ENCODE assay signal across 1 cellular context in the genomic region with DNA sequence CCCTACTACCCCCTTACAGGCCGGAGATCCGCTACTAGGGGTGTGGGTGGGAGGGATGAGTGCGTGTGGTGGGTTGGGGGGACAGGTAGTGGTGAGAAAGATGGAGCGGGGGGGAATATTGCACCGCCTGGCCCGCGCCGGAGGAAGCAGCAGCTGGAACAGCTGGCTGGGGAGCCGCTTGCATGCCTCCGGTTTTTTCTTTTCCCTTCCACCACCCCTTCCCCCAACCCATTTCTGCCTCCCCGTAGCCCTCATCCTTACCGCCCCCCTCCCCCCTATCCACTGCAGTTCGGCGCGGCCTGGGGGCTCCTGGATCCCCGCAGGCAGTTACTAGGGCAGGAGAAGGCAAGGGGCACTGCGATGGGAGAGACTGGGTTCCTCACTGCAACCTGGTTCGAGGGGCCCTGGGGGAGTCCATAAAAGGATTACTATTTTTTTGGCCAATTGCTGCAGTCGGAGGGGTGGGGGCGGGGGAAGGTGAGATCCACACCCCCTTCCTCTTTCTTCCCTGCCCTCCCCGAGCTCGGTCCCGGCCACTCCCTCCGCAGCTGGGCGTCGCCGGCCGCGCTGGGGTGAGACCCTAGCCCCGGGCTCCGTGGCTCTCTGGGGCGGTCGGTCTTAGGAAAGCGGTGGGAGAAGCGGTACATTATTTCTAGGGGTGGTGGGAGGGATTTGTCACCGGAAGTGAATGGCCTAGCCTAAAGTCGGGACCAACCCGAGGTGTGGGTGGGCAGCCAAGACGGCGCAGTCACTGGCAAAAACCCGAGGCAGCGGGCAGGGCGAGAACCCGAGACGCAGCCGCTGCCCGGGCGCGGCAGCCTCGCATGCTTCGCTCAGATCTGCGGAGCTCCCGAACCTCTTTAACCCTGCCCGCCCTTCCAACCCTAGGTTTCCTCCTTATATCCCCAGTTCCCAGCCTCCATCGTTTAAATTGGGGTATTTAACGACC.
TF ChIP-seq lines count a peak whose summit lies in the region.

No MANE protein-coding gene starts in this region.

TF ChIP-seq in H1, 55 proteins besides CTCF, POLR2A, EP300 and RAD21 (continues in another document):
- peak; percentile 77 for TF ChIP-seq TAF1 (IDR thresholded peaks at IDR 0.05; ENCODE audit: low read depth, low read length)
- peak; percentile 17 for TF ChIP-seq POLR2AphosphoS5 (IDR thresholded peaks at IDR 0.05; ENCODE audit: low read depth, low read length)
- TF ChIP-seq TEAD4 (IDR thresholded peaks at IDR 0.05; ENCODE audit: low read depth, low read length) = no peak
- no peak for TF ChIP-seq GABPA (IDR thresholded peaks at IDR 0.05; ENCODE audit: borderline replicate concordance, insufficient read depth, low read length)
- no peak for TF ChIP-seq RFX5 (IDR thresholded peaks at IDR 0.05; ENCODE audit: borderline replicate concordance, low read depth, low read length)
- TF ChIP-seq CEBPB (IDR thresholded peaks at IDR 0.05; ENCODE audit: low read depth, low read length) = no peak
- TF ChIP-seq, protein P1, sequence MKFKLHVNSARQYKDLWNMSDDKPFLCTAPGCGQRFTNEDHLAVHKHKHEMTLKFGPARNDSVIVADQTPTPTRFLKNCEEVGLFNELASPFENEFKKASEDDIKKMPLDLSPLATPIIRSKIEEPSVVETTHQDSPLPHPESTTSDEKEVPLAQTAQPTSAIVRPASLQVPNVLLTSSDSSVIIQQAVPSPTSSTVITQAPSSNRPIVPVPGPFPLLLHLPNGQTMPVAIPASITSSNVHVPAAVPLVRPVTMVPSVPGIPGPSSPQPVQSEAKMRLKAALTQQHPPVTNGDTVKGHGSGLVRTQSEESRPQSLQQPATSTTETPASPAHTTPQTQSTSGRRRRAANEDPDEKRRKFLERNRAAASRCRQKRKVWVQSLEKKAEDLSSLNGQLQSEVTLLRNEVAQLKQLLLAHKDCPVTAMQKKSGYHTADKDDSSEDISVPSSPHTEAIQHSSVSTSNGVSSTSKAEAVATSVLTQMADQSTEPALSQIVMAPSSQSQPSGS (IDR thresholded peaks at IDR 0.05; ENCODE audit: low read length) = no peak; the same call in 1 of the 2 replicates
- no peak for TF ChIP-seq MAFK (IDR thresholded peaks at IDR 0.05; ENCODE audit: low read depth, low read length)
- TF ChIP-seq EGR1 (IDR thresholded peaks at IDR 0.05; ENCODE audit: borderline replicate concordance, low read depth, low read length) = 0 out of 2 replicates have a peak, but pooled peaks have one; percentile 17
- TF ChIP-seq SIX5 (IDR thresholded peaks at IDR 0.05; ENCODE audit: low read depth, low read length) = no peak
- no peak for TF ChIP-seq ATF3 (IDR thresholded peaks at IDR 0.05; ENCODE audit: insufficient read depth, low read depth, low read length)
- TF ChIP-seq POU5F1 (IDR thresholded peaks at IDR 0.05; ENCODE audit: low read depth, low read length) = no peak
- 0 out of 2 replicates have a peak, but pooled peaks have one; percentile 38 for TF ChIP-seq TCF12 (IDR thresholded peaks at IDR 0.05; ENCODE audit: low read depth, low read length)
- TF ChIP-seq JUN (IDR thresholded peaks at IDR 0.05; ENCODE audit: low read depth, low read length) = no peak
- TF ChIP-seq TAF7 (optimal IDR thresholded peaks at IDR 0.05; ENCODE audit: borderline replicate concordance, low read depth, low read length) = peak; percentile 79
- TF ChIP-seq CHD2 (IDR thresholded peaks at IDR 0.05; ENCODE audit: low read length) = no peak
- TF ChIP-seq NRF1 (IDR thresholded peaks at IDR 0.05; ENCODE audit: low read depth, low read length) = no peak
- no peak for TF ChIP-seq CBX5 (IDR thresholded peaks at IDR 0.05; ENCODE audit: low read depth, low read length)
- no peak; a peak in 1 of 4 replicates for TF ChIP-seq SIN3A (conservative IDR thresholded peaks at IDR 0.05 in 1 of 2, IDR thresholded peaks at IDR 0.05 in 1 of 2; ENCODE audit: low read depth in 1 of 2, low read length in 2 of 2)
- no peak for TF ChIP-seq ASH2L (IDR thresholded peaks at IDR 0.05; ENCODE audit: low read length)
- TF ChIP-seq SP2 (IDR thresholded peaks at IDR 0.05; ENCODE audit: low read length) = no peak
- no peak for TF ChIP-seq CHD1 (IDR thresholded peaks at IDR 0.05; ENCODE audit: low read depth, low read length)
- no peak for TF ChIP-seq NANOG (IDR thresholded peaks at IDR 0.05; ENCODE audit: insufficient read depth, low read depth, low read length, poor library complexity, severe bottlenecking)
- TF ChIP-seq KDM5A (IDR thresholded peaks at IDR 0.05; ENCODE audit: low read length) = no peak
- no peak for TF ChIP-seq BACH1 (IDR thresholded peaks at IDR 0.05; ENCODE audit: low read length)
- TF ChIP-seq RNF2 (IDR thresholded peaks at IDR 0.05; ENCODE audit: borderline replicate concordance, low read depth, low read length, missing control alignments, poor library complexity, severe bottlenecking) = no peak
- peak; percentile 26 for TF ChIP-seq PHF8 (conservative IDR thresholded peaks at IDR 0.05; ENCODE audit: low read depth, low read length)
- TF ChIP-seq SP4 (IDR thresholded peaks at IDR 0.05; ENCODE audit: low read length) = no peak; the same call in 1 of the 2 replicates
- no peak; the same call in 1 of the 2 replicates for TF ChIP-seq RBBP5 (IDR thresholded peaks at IDR 0.05; ENCODE audit: borderline replicate concordance, low read depth, low read length)
- TF ChIP-seq E2F6 (IDR thresholded peaks at IDR 0.05) = no peak; the same call in 1 of the 2 replicates
- no peak for TF ChIP-seq FOSL1 (IDR thresholded peaks at IDR 0.05; ENCODE audit: insufficient read depth, low read depth, low read length)
- no peak for TF ChIP-seq EZH2 (IDR thresholded peaks at IDR 0.05; ENCODE audit: low read depth, low read length, severe bottlenecking)
- no peak for TF ChIP-seq JUND (IDR thresholded peaks at IDR 0.05; ENCODE audit: low read length)
- TF ChIP-seq RXRA (IDR thresholded peaks at IDR 0.05; ENCODE audit: insufficient read depth, low read depth, low read length) = no peak
- no peak for TF ChIP-seq CHD7 (IDR thresholded peaks at IDR 0.05; ENCODE audit: insufficient replicate concordance, low read length)
- TF ChIP-seq HDAC6 (IDR thresholded peaks at IDR 0.05; ENCODE audit: low read depth, low read length) = no peak
- TF ChIP-seq, protein P2, sequence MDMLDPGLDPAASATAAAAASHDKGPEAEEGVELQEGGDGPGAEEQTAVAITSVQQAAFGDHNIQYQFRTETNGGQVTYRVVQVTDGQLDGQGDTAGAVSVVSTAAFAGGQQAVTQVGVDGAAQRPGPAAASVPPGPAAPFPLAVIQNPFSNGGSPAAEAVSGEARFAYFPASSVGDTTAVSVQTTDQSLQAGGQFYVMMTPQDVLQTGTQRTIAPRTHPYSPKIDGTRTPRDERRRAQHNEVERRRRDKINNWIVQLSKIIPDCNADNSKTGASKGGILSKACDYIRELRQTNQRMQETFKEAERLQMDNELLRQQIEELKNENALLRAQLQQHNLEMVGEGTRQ (IDR thresholded peaks at IDR 0.05; ENCODE audit: low read length) = no peak
- no peak for TF ChIP-seq SUZ12 (IDR thresholded peaks at IDR 0.05; ENCODE audit: low read length)
- TF ChIP-seq SAP30 (IDR thresholded peaks at IDR 0.05; ENCODE audit: insufficient read depth, insufficient replicate concordance, low read length) = peak; percentile 83
- TF ChIP-seq SP1 (IDR thresholded peaks at IDR 0.05; ENCODE audit: low read depth, low read length) = peak; percentile 7; the same call in 1 of the 2 replicates
- TF ChIP-seq KDM4A (IDR thresholded peaks at IDR 0.05; ENCODE audit: low read depth, low read length, severe bottlenecking) = peak; percentile 45
- peak; percentile 39 for TF ChIP-seq MAX (IDR thresholded peaks at IDR 0.05)
- TF ChIP-seq KDM1A (IDR thresholded peaks at IDR 0.05; ENCODE audit: borderline replicate concordance, low read length) = no peak
- peak; percentile 75 for TF ChIP-seq TBP (IDR thresholded peaks at IDR 0.05; ENCODE audit: low read depth, low read length)
- TF ChIP-seq CBX8 (IDR thresholded peaks at IDR 0.05; ENCODE audit: borderline replicate concordance, low read depth, low read length) = no peak
- peak in 1 of 2 experiments; percentile 18; a peak in 2 of 4 replicates for TF ChIP-seq HDAC2 (IDR thresholded peaks at IDR 0.05; ENCODE audit: borderline replicate concordance in 1 of 2, low read depth in 2 of 2, low read length in 2 of 2)
- no peak; the same call in 1 of the 2 replicates for TF ChIP-seq GTF2F1 (IDR thresholded peaks at IDR 0.05; ENCODE audit: borderline replicate concordance, low read depth, low read length)
- TF ChIP-seq SRF (IDR thresholded peaks at IDR 0.05; ENCODE audit: low read depth, low read length) = no peak
- TF ChIP-seq BCL11A (IDR thresholded peaks at IDR 0.05; ENCODE audit: low read depth in 2 of 2, low read length in 2 of 2) = no peak
- no peak for TF ChIP-seq SIRT6 (IDR thresholded peaks at IDR 0.05; ENCODE audit: low read length)
- no peak; the same call in 1 of the 2 replicates for TF ChIP-seq CREB1 (IDR thresholded peaks at IDR 0.05)
- TF ChIP-seq BRCA1 (IDR thresholded peaks at IDR 0.05; ENCODE audit: low read depth, low read length) = no peak
- TF ChIP-seq ZNF274 (IDR thresholded peaks at IDR 0.05; ENCODE audit: borderline replicate concordance, extremely low read depth, low read length) = no peak
- TF ChIP-seq YY1 (IDR thresholded peaks at IDR 0.05; ENCODE audit: low read depth, low read length) = no peak
